In the genomic region with DNA sequence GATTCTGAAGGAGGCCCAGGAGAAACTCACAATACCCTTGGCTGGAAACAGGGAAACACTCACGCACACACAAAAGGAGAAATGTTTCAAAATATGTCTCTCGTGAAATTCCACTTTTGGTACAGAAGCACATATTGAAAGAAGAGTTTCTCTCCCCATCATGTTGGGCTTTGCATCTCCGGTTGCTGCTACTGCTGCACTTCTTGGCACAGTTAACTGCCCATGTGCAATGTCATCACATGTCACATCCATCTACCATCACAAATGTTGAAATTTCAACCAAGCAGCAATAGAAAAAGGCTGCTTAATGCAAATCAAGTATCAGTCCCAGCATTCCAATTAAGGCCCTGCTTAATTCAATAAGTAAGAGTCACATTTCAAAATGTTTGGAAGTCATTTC, we compare ENCODE assay signal across 15 cellular contexts.
DNase-seq lines count a peak whose midpoint lies in the region; ATAC-seq, FAIRE-seq and TF ChIP-seq lines count a peak whose summit lies in the region.
"Had no signal": no experiment of that assay in that cellular context is flagged by ENCODE, and none has a peak within 500 bp of the region (broad histone marks: within the 10 kb centered on the region; RNA-seq: fewer than 3 reads in every experiment).

No MANE protein-coding gene starts in this region.

- peaks cover 29% of the 10 kb centered on the region for H3K79me2 ChIP-seq in keratinocyte (ENCODE audit: control insufficient read depth, insufficient read depth, low read length)

- intact Hi-C loops in upper lobe of right lung (cut with DNase I), result no loop called here

- no peak overlapping the region for H3K9ac ChIP-seq in keratinocyte (ENCODE audit: control insufficient read depth, extremely low read depth, insufficient read depth, low read length)
- H3K9ac ChIP-seq: SK-N-SH had no signal

- ATAC-seq in upper lobe of right lung, result peak; percentile 11
- ATAC-seq: A549, Right ventricle myocardium inferior had no signal

- H3K27me3 ChIP-seq in keratinocyte (ENCODE audit: control insufficient read depth, extremely low read depth, insufficient read depth, low read length) (no peaks in the 10 kb centered on the region), upper lobe of right lung (no peaks in the 10 kb centered on the region)

- no peaks in the 10 kb centered on the region for H3K9me1 ChIP-seq in keratinocyte (ENCODE audit: control insufficient read depth, extremely low read depth, insufficient read depth, low read length)

- H4K20me1 ChIP-seq in keratinocyte (ENCODE audit: control insufficient read depth, extremely low read depth, insufficient read depth, low read length), result no peaks in the 10 kb centered on the region

- peaks cover 52% of the 10 kb centered on the region for H3K4me1 ChIP-seq in keratinocyte (ENCODE audit: control insufficient read depth, extremely low read depth, insufficient read depth, low read length)
- H3K4me1 ChIP-seq in upper lobe of right lung, result peaks cover 50% of the 10 kb centered on the region

- no peak overlapping the region for H3K4me2 ChIP-seq in keratinocyte (ENCODE audit: control insufficient read depth, extremely low read depth, insufficient read depth, low read depth, low read length)
- H3K4me2 ChIP-seq: A549, SK-N-SH had no signal

- TF ChIP-seq CTCF in VCaP (conservative IDR thresholded peaks at IDR 0.05) (no peak), keratinocyte (optimal IDR thresholded peaks at IDR 0.05 in 1 of 3, IDR thresholded peaks at IDR 0.05 in 1 of 3, conservative IDR thresholded peaks at IDR 0.05 in 1 of 3; ENCODE audit: extremely low read depth in 1 of 3, insufficient read depth in 2 of 3, low read length in 3 of 3) (no peak), upper lobe of right lung (IDR thresholded peaks at IDR 0.05) (no peak)

- H3K9me3 ChIP-seq in keratinocyte (ENCODE audit: control insufficient read depth, low read depth, low read length), result no peaks in the 10 kb centered on the region
- H3K9me3 ChIP-seq in upper lobe of right lung, result no peaks in the 10 kb centered on the region
- H3K9me3 ChIP-seq: A549, SK-N-SH had no signal

- H3K27ac ChIP-seq in VCaP, result peak overlapping the region; percentile 43
- peak overlapping the region; percentile 70 for H3K27ac ChIP-seq in keratinocyte (ENCODE audit: control insufficient read depth, insufficient read depth, low read length)
- H3K27ac ChIP-seq in upper lobe of right lung, result no peak overlapping the region
- H3K27ac ChIP-seq: A549 had no signal

- FAIRE-seq in keratinocyte (lab: Jason Lieb, UNC), result no peak
- FAIRE-seq: A549, D721Med had no signal

- no peak overlapping the region for H2AFZ ChIP-seq in keratinocyte (ENCODE audit: control insufficient read depth, low read length)

- dilution Hi-C loops in keratinocyte (cut with MboI; ENCODE audit: extremely low pct_ligation_motif_present, low sequenced_read_pairs), result no loop called here

- peak; percentile 13 for DNase-seq in NCI-H2029 (lab: John Stamatoyannopoulos, UW)
- DNase-seq in NCI-H2029 treated with DMSO at 0.1 percent for 48 hours (lab: John Stamatoyannopoulos, UW), result no peak
- no peak for DNase-seq in keratinocyte (ENCODE audit: low read depth, low spot score)
- no peak for DNase-seq in upper lobe of right lung
- DNase-seq in A172 (ENCODE audit: low spot score), result no peak
- no peak for DNase-seq in NCI-H748 (lab: John Stamatoyannopoulos, UW; ENCODE audit: unreplicated experiment)
- DNase-seq in mesenteric fat pad (ENCODE audit: low spot score), result no peak
- DNase-seq: CD4-positive, CD25-positive, alpha-beta regulatory T cell; KBM-7; NCI-H1694 treated with DMSO at 0.1 percent for 48 hours; SK-N-SH had no signal

- no peak overlapping the region for H3K4me3 ChIP-seq in keratinocyte (ENCODE audit: control insufficient read depth in 2 of 3, extremely low read depth in 1 of 3, insufficient read depth in 2 of 3, low read depth in 1 of 3, low read length in 3 of 3)
- no peak overlapping the region for H3K4me3 ChIP-seq in upper lobe of right lung
- H3K4me3 ChIP-seq: A549 had no signal

- H3K36me3 ChIP-seq in keratinocyte (ENCODE audit: control insufficient read depth in 2 of 2, extremely low read depth in 1 of 2, insufficient read depth in 2 of 2, low read length in 2 of 2), result peaks cover 2 to 21% of the 10 kb centered on the region in 2 experiments
- peaks cover 35% of the 10 kb centered on the region for H3K36me3 ChIP-seq in upper lobe of right lung
